In genomic region chr10:98404571-98405396, GRCh38 we compare ENCODE assay signal across 8 cellular contexts. TPM values are rescaled to one million over a fixed set of nuclear protein-coding genes. Genes with fewer than 3 reads are reported as not detected.
DNase-seq lines count a peak whose midpoint lies in the region; ATAC-seq, FAIRE-seq and TF ChIP-seq lines count a peak whose summit lies in the region.

No MANE protein-coding gene starts in this region.

- in situ Hi-C loops in HepG2 (cut with HindIII; ENCODE audit: extremely low pct_ligation_motif_present, low pct_unique_long_range_greater_than_20kb), result no loop called here

- H3F3A ChIP-seq in PC-9 (ENCODE audit: insufficient read depth, low read depth), result peaks cover 18% of the 10 kb centered on the region; the same call in 1 of the 2 replicates

- POLR2A ChIA-PET in Caco-2 (lab: Charles Lee) (interaction anchor here (0.6 kb wide), 1 partner anchor 37 kb away, joined by 3 read pairs; no protein-coding TSS in a partner anchor), PC-9 (lab: Charles Lee; ENCODE audit: unreplicated experiment) (interaction anchor here (0.7 kb wide), 1 partner anchor 10 kb away, joined by 12 read pairs; no protein-coding TSS in a partner anchor), HepG2 (lab: Yijun Ruan, JAX) (interaction anchor here (1.0 to 1.3 kb wide), 2 partner anchors 10 kb away, joined by 3 to 6 read pairs; partner anchors contain the start of gene PYROXD2)

- no peak for TF ChIP-seq POLR2A in HepG2 (IDR thresholded peaks at IDR 0.05; ENCODE audit: insufficient read depth in 1 of 2, low read depth in 2 of 2, low read length in 2 of 2)

- H3K9me3 ChIP-seq in Caco-2, result no peaks in the 10 kb centered on the region
- no peaks in the 10 kb centered on the region for H3K9me3 ChIP-seq in PC-9 (ENCODE audit: insufficient read depth, low read depth)
- H3K9me3 ChIP-seq in HepG2 (ENCODE audit: low read length), result no peaks in the 10 kb centered on the region

- no peak for TF ChIP-seq RAD21 in HepG2 (CRISPR knock-in tag; IDR thresholded peaks at IDR 0.05)

- intact Hi-C loops in Caco-2 (cut with micrococcal nuclease; ENCODE audit: unreplicated experiment), result no loop called here
- intact Hi-C loops in PC-9 (cut with micrococcal nuclease; ENCODE audit: unreplicated experiment), result no loop called here
- intact Hi-C loops in HepG2 (cut with micrococcal nuclease; ENCODE audit: unreplicated experiment), result no loop called here

- peak overlapping the region; percentile 76 for H3K27ac Mint-ChIP-seq in Caco-2 (ENCODE audit: unreplicated experiment)

- H3K4me3 Mint-ChIP-seq in Caco-2 (ENCODE audit: unreplicated experiment), result no peak overlapping the region

- H3K9me2 ChIP-seq in PC-9 (ENCODE audit: insufficient read depth), result no peaks in the 10 kb centered on the region

- H3K4me2 ChIP-seq in PC-9, result peak overlapping the region; percentile 73
- no peak overlapping the region for H3K4me2 ChIP-seq in HepG2 (ENCODE audit: low read depth, low read length)

- H3K4me3 ChIP-seq in Caco-2 (ENCODE audit: low read depth, low read length), result no peak overlapping the region
- peak overlapping the region; percentile 48; the same call in 1 of the 2 replicates for H3K4me3 ChIP-seq in PC-9
- no peak overlapping the region for H3K4me3 ChIP-seq in HepG2 (replicated peaks in 1 of 3; ENCODE audit: insufficient read depth in 1 of 3, low read depth in 2 of 3, low read length in 3 of 3)

- TF ChIP-seq CTCF in Caco-2 (IDR thresholded peaks at IDR 0.05; ENCODE audit: insufficient read depth in 1 of 2, low read depth in 1 of 2, low read length in 1 of 2, severe bottlenecking in 1 of 2, unreplicated experiment in 1 of 2) (no peak), PC-9 (conservative IDR thresholded peaks at IDR 0.05) (no peak), HepG2 (CRISPR knock-in tag; IDR thresholded peaks at IDR 0.05) (no peak)

- no peaks in the 10 kb centered on the region for H3K27me3 Mint-ChIP-seq in Caco-2 (ENCODE audit: insufficient read depth, unreplicated experiment)

- no peak for FAIRE-seq in HepG2 (lab: Jason Lieb, UNC)

- H4K20me1 ChIP-seq in PC-9 (ENCODE audit: insufficient read depth), result no peaks in the 10 kb centered on the region
- no peaks in the 10 kb centered on the region for H4K20me1 ChIP-seq in HepG2 (ENCODE audit: insufficient read depth, low read length)

- no peaks in the 10 kb centered on the region for H3K9me3 Mint-ChIP-seq in Caco-2 (ENCODE audit: unreplicated experiment)

- H3K9ac ChIP-seq in HepG2 (ENCODE audit: insufficient read depth, low read depth, low read length), result no peak overlapping the region

- TF ChIP-seq EP300 in HepG2 (IDR thresholded peaks at IDR 0.05; ENCODE audit: low read depth in 2 of 2, low read length in 2 of 2), result no peak
- no peak for TF ChIP-seq EP300 in HepG2 (CRISPR knock-in tag; IDR thresholded peaks at IDR 0.05; ENCODE audit: borderline replicate concordance)

- H2AFZ ChIP-seq in PC-9 (peak overlapping the region; percentile 23; the same call in 1 of the 2 replicates), HepG2 (ENCODE audit: low read length) (no peak overlapping the region)

- H3K27ac ChIP-seq in PC-9, result peak overlapping the region; percentile 90
- H3K27ac ChIP-seq in HepG2 (ENCODE audit: extremely low read length, insufficient read depth, low read length), result no peak overlapping the region

- BruUV-seq in Caco-2 (replicated peaks; lab: Mats Ljungman, UMichigan) (no TSS peak), PC-9 (replicated peaks; lab: Mats Ljungman, UMichigan) (no TSS peak), HepG2 (replicated peaks; lab: Mats Ljungman, UMichigan) (no TSS peak)

- H3K4me1 ChIP-seq in Caco-2, result peaks cover 5% of the 10 kb centered on the region
- H3K4me1 ChIP-seq in PC-9 (replicated peaks; ENCODE audit: insufficient read depth), result peaks cover 29% of the 10 kb centered on the region
- no peaks in the 10 kb centered on the region for H3K4me1 ChIP-seq in HepG2 (ENCODE audit: insufficient read depth, low read length)

- H3K36me3 Mint-ChIP-seq in Caco-2 (ENCODE audit: insufficient read depth, unreplicated experiment), result no peaks in the 10 kb centered on the region

- H3K36me3 ChIP-seq in Caco-2 (ENCODE audit: control insufficient read depth, insufficient read depth, low read length) (no peaks in the 10 kb centered on the region), PC-9 (ENCODE audit: low read depth) (no peaks in the 10 kb centered on the region), HepG2 (replicated peaks in 1 of 2; ENCODE audit: control insufficient read depth in 1 of 2, insufficient read depth in 2 of 2, low read length in 2 of 2) (no peaks in the 10 kb centered on the region)

- peaks cover 10% of the 10 kb centered on the region for H3K4me1 Mint-ChIP-seq in Caco-2 (ENCODE audit: low read depth, unreplicated experiment)

- H3K79me2 ChIP-seq in PC-9 (ENCODE audit: low read depth) (no peaks in the 10 kb centered on the region), HepG2 (ENCODE audit: insufficient read depth, low read length) (no peaks in the 10 kb centered on the region)

- CTCF ChIA-PET in Caco-2 (lab: Charles Lee) (no interaction called here), PC-9 (lab: Charles Lee) (no interaction called here), HepG2 (lab: Yijun Ruan, JAX; ENCODE audit: low intra/inter-chr PET ratio, low total read pairs) (no interaction called here)

- peak; percentile 60 for ATAC-seq in GM21390 (IDR thresholded peaks at IDR 0.05; ENCODE audit: unreplicated experiment)
- ATAC-seq in HepG2, result no peak
- no peak for ATAC-seq in HG02938 (IDR thresholded peaks at IDR 0.05; ENCODE audit: unreplicated experiment)

- 54% methylated on average over 8 of the region's 8 CpGs for WGBS in HepG2 (ENCODE audit: low lambda C conversion rate)

- H3K27me3 ChIP-seq in Caco-2 (replicated peaks; ENCODE audit: control insufficient read depth, insufficient read depth, low read length), result no peaks in the 10 kb centered on the region
- H3K27me3 ChIP-seq in PC-9 (ENCODE audit: insufficient read depth, low read depth), result no peaks in the 10 kb centered on the region
- no peaks in the 10 kb centered on the region for H3K27me3 ChIP-seq in HepG2 (ENCODE audit: control insufficient read depth in 1 of 2, insufficient read depth in 2 of 2, low read length in 2 of 2)

- DNase-seq in Caco-2, result no peak
- peak; percentile 20 to 72 for DNase-seq in PC-9
- peak; percentile 63 for DNase-seq in hepatic stellate cell (ENCODE audit: low spot score)
- no peak for DNase-seq in HepG2 (ENCODE audit: low spot score)
- no peak for DNase-seq in NCI-H128 (lab: John Stamatoyannopoulos, UW; ENCODE audit: unreplicated experiment)
- DNase-seq in activated effector memory CD4-positive, alpha-beta T cell treated with anti-CD3 and anti-CD28 coated beads, Interleukin-2, amount 50 U/mL, for 16 hours, result no peak

TF ChIP-seq in HepG2, 621 proteins besides CTCF, POLR2A, EP300 and RAD21 (continues in another document):
- TF ChIP-seq SMC3 (IDR thresholded peaks at IDR 0.05; ENCODE audit: low read length), result no peak

RNA-seq across cellular contexts. Expression of gene PYROXD2, which starts 10.2 kb away (rescaled TPM):
- total RNA-seq in Caco-2 (2022) (2.2 and 4.9 TPM in 2 replicates), PC-9 (2021) (28.0 and 28.2 TPM in 2 replicates), HepG2 (2016; rRNA removed; fragmentation: Illumina TruSeq; extraction: Trizol) (1.8 and 2.0 TPM in 2 replicates)
- 0.26 and 3.0 TPM in 2 replicates for total RNA-seq in HepG2 (2016; cell fraction: cytosol; rRNA removed; fragmentation: Illumina TruSeq; extraction: Trizol; ENCODE audit: low read depth)
- total RNA-seq in HepG2 (2016; cell fraction: insoluble cytoplasmic fraction; rRNA removed; fragmentation: Illumina TruSeq; extraction: Trizol), result 1.2 and 1.3 TPM in 2 replicates
- total RNA-seq in HepG2 (2016; cell fraction: membrane; rRNA removed; fragmentation: Illumina TruSeq; extraction: Trizol), result 1.0 and 1.4 TPM in 2 replicates
- 1.6 and 2.0 TPM in 2 replicates for total RNA-seq in HepG2 (2016; cell fraction: nucleus; rRNA removed; fragmentation: Illumina TruSeq; extraction: Trizol)
- polyA plus RNA-seq in HepG2 (2011; rRNA removed), result 6.2 and 10.7 TPM in 2 replicates
- polyA plus RNA-seq in HepG2 (2011; cell fraction: cytosol; rRNA removed), result 1.5 and 6.4 TPM in 2 replicates
- 22.4 and 28.0 TPM in 2 replicates for polyA plus RNA-seq in HepG2 (2011; cell fraction: nucleus; rRNA removed)
- 2.3 and 3.3 TPM in 2 replicates for polyA plus RNA-seq in HepG2 (2012)
- polyA plus RNA-seq in HepG2 (2016; cell fraction: cytosol; fragmentation: Illumina TruSeq; extraction: Trizol; ENCODE audit: low read depth), result 1.6 and 1.7 TPM in 2 replicates
- polyA plus RNA-seq in HepG2 (2016; cell fraction: insoluble cytoplasmic fraction; fragmentation: Illumina TruSeq; extraction: Trizol; ENCODE audit: low read depth), result 0.78 and 1.6 TPM in 2 replicates
- polyA plus RNA-seq in HepG2 (2016; cell fraction: membrane; fragmentation: Illumina TruSeq; extraction: Trizol; ENCODE audit: low read depth), result 1.0 and 2.1 TPM in 2 replicates
- polyA plus RNA-seq in HepG2 (2016; cell fraction: nucleus; fragmentation: Illumina TruSeq; extraction: Trizol; ENCODE audit: insufficient read depth, low read depth), result 1.6 and 2.6 TPM in 2 replicates
- polyA minus RNA-seq in HepG2 (2011; rRNA and poly(A)+ RNA removed; ENCODE audit: low replicate concordance), result 3.2 and 9.1 TPM in 2 replicates
- 0.97 and 2.5 TPM in 2 replicates for polyA minus RNA-seq in HepG2 (2011; cell fraction: cytosol; rRNA and poly(A)+ RNA removed)
- 3.0 and 8.6 TPM in 2 replicates for polyA minus RNA-seq in HepG2 (2011; cell fraction: nucleus; rRNA and poly(A)+ RNA removed)

RNA-seq across cellular contexts. Expression of gene HPS1, which starts 42.0 kb away (rescaled TPM):
- 39.9 and 51.9 TPM in 2 replicates for total RNA-seq in Caco-2 (2022)
- total RNA-seq in PC-9 (2021), result 43.2 and 47.0 TPM in 2 replicates
- total RNA-seq in HepG2 (2016; rRNA removed; fragmentation: Illumina TruSeq; extraction: Trizol), result 20.7 and 25.8 TPM in 2 replicates
- total RNA-seq in HepG2 (2016; cell fraction: cytosol; rRNA removed; fragmentation: Illumina TruSeq; extraction: Trizol; ENCODE audit: low read depth), result 50.6 and 58.2 TPM in 2 replicates
- 14.1 and 23.6 TPM in 2 replicates for total RNA-seq in HepG2 (2016; cell fraction: insoluble cytoplasmic fraction; rRNA removed; fragmentation: Illumina TruSeq; extraction: Trizol)
- 56.4 and 66.7 TPM in 2 replicates for total RNA-seq in HepG2 (2016; cell fraction: membrane; rRNA removed; fragmentation: Illumina TruSeq; extraction: Trizol)
- 19.0 and 25.7 TPM in 2 replicates for total RNA-seq in HepG2 (2016; cell fraction: nucleus; rRNA removed; fragmentation: Illumina TruSeq; extraction: Trizol)
- 24.6 and 33.7 TPM in 2 replicates for polyA plus RNA-seq in HepG2 (2011; rRNA removed)
- 18.0 and 21.8 TPM in 2 replicates for polyA plus RNA-seq in HepG2 (2011; cell fraction: cytosol; rRNA removed)
- polyA plus RNA-seq in HepG2 (2011; cell fraction: nucleus; rRNA removed), result 108 and 120 TPM in 2 replicates
- polyA plus RNA-seq in HepG2 (2012), result 16.9 and 22.7 TPM in 2 replicates
- polyA plus RNA-seq in HepG2 (2016; cell fraction: cytosol; fragmentation: Illumina TruSeq; extraction: Trizol; ENCODE audit: low read depth), result 68.9 and 83.5 TPM in 2 replicates
- 19.4 and 23.0 TPM in 2 replicates for polyA plus RNA-seq in HepG2 (2016; cell fraction: insoluble cytoplasmic fraction; fragmentation: Illumina TruSeq; extraction: Trizol; ENCODE audit: low read depth)
- 63.1 and 73.8 TPM in 2 replicates for polyA plus RNA-seq in HepG2 (2016; cell fraction: membrane; fragmentation: Illumina TruSeq; extraction: Trizol; ENCODE audit: low read depth)
- 43.6 and 45.7 TPM in 2 replicates for polyA plus RNA-seq in HepG2 (2016; cell fraction: nucleus; fragmentation: Illumina TruSeq; extraction: Trizol; ENCODE audit: insufficient read depth, low read depth)
- 35.4 and 47.2 TPM in 2 replicates for polyA minus RNA-seq in HepG2 (2011; rRNA and poly(A)+ RNA removed; ENCODE audit: low replicate concordance)
- 12.4 and 14.5 TPM in 2 replicates for polyA minus RNA-seq in HepG2 (2011; cell fraction: cytosol; rRNA and poly(A)+ RNA removed)
- polyA minus RNA-seq in HepG2 (2011; cell fraction: nucleus; rRNA and poly(A)+ RNA removed), result 45.1 and 49.1 TPM in 2 replicates

Comparison
In these comparisons a context has a peak if more than half of its experiments do, and no peak if none do; other contexts are left out.
1. DNase-seq: peak in PC-9 (2 of 2) and hepatic stellate cell (single experiment); none in Caco-2 (0 of 2), HepG2 (single experiment), NCI-H128 (single experiment) and activated effector memory CD4-positive, alpha-beta T cell treated with anti-CD3 and anti-CD28 coated beads, Interleukin-2, amount 50 U/mL, for 16 hours (single experiment).